Comparison of ENCODE assay signal across 10 cellular contexts in genomic region chr2:26184086-26184485, GRCh38. TPM values are rescaled to one million over a fixed set of nuclear protein-coding genes. Genes with fewer than 3 reads are reported as not detected.
A peak's percentile ranks its signal among the peaks of the same experiment; 100 is the strongest.
DNase-seq lines count a peak whose midpoint lies in the region; FAIRE-seq and TF ChIP-seq lines count a peak whose summit lies in the region.
"Had no signal": no experiment of that assay in that cellular context is flagged by ENCODE, and none has a peak within 500 bp of the region (broad histone marks: within the 10 kb centered on the region; RNA-seq: fewer than 3 reads in every experiment).

No MANE protein-coding gene starts in this region.

- peak overlapping the region; percentile 25 for H3K4me3 ChIP-seq in astrocyte of the spinal cord (ENCODE audit: low read depth, low read length)
- H3K4me3 ChIP-seq in liver (ENCODE audit: low read depth in 1 of 3, low read length in 3 of 3) = peak overlapping the region in 2 of 3 donors; percentile 24 to 52
- H3K4me3 ChIP-seq in stomach smooth muscle (ENCODE audit: low read length in 2 of 2) = peak overlapping the region; percentile 67 to 76

- H3K4me1 ChIP-seq in liver (ENCODE audit: control insufficient read depth in 4 of 4, insufficient read depth in 4 of 4, low read length in 3 of 4) = peaks cover 0 to 19% (median 11%) of the 10 kb centered on the region in 4 donors
- H3K4me1 ChIP-seq in stomach smooth muscle (ENCODE audit: control insufficient read depth, insufficient read depth, low read length) = peaks cover 24% of the 10 kb centered on the region

- peak overlapping the region; percentile 63 for H3K4me3 Mint-ChIP-seq in activated CD4-positive, alpha-beta T cell treated with anti-CD3 and anti-CD28 coated beads, Interleukin-2, amount 10 ng/mL, durations not matched to agents 7 days and 5 days

- no peaks in the 10 kb centered on the region for H3K36me3 ChIP-seq in liver (ENCODE audit: control insufficient read depth in 4 of 4, insufficient read depth in 3 of 4, low read depth in 1 of 4, low read length in 3 of 4)
- peaks cover 0 to 10% of the 10 kb centered on the region in 2 donors for H3K36me3 ChIP-seq in stomach smooth muscle (ENCODE audit: control insufficient read depth in 2 of 2, insufficient read depth in 2 of 2, low read length in 2 of 2)

- in situ Hi-C loops in astrocyte of the spinal cord (cut with HindIII; ENCODE audit: low sequenced_read_pairs) = no loop called here

- DNase-seq in activated CD4-positive, alpha-beta T cell treated with anti-CD3 and anti-CD28 coated beads, Interleukin-2, amount 10 ng/mL, durations not matched to agents 7 days and 5 days = no peak
- DNase-seq in activated CD4-positive, alpha-beta T cell treated with anti-CD3 and anti-CD28 coated beads for 4 hours = no peak
- DNase-seq in astrocyte of the spinal cord (ENCODE audit: low read depth, low spot score) = no peak
- DNase-seq in NCI-H345 treated with DMSO at 0.1 percent for 48 hours (lab: John Stamatoyannopoulos, UW; ENCODE audit: unreplicated experiment) = no peak
- DNase-seq in frontal cortex (ENCODE audit: low spot score in 2 of 2) = no peak
- no peak for DNase-seq in HuH-7.5 (ENCODE audit: low spot score)
- DNase-seq: NCI-H1048, SHP77 treated with DMSO at 0.1 percent for 48 hours had no signal

- CTCF ChIA-PET in activated CD4-positive, alpha-beta T cell treated with anti-CD3 and anti-CD28 coated beads, Interleukin-2, amount 10 ng/mL, durations not matched to agents 7 days and 5 days (lab: Charles Lee) = interaction anchor here (0.6 to 3.5 kb wide), 20 partner anchors 8 to 348 kb away, joined by 3 to 24 read pairs (median 4); partner anchors contain the start of genes GAREM2 and SELENOI

- WGBS in liver = 53% methylated on average over 35 of the region's 35 CpGs

- no peaks in the 10 kb centered on the region for H3K9me3 Mint-ChIP-seq in activated CD4-positive, alpha-beta T cell treated with anti-CD3 and anti-CD28 coated beads, Interleukin-2, amount 10 ng/mL, durations not matched to agents 7 days and 5 days

- H3K9me3 ChIP-seq in liver (ENCODE audit: control insufficient read depth in 4 of 4, low read length in 3 of 4) (no peaks in the 10 kb centered on the region), stomach smooth muscle (ENCODE audit: control insufficient read depth in 2 of 2, low read length in 2 of 2) (no peaks in the 10 kb centered on the region)

- H3K27me3 ChIP-seq in liver (ENCODE audit: control insufficient read depth in 4 of 4, insufficient read depth in 4 of 4, low read length in 3 of 4) (no peaks in the 10 kb centered on the region), stomach smooth muscle (ENCODE audit: control insufficient read depth in 1 of 2, insufficient read depth in 2 of 2, low read length in 2 of 2) (peaks cover 2 to 5% of the 10 kb centered on the region in 2 donors)

- FAIRE-seq in frontal cortex (lab: Jason Lieb, UNC) = no peak

- H3K4me1 Mint-ChIP-seq in activated CD4-positive, alpha-beta T cell treated with anti-CD3 and anti-CD28 coated beads, Interleukin-2, amount 10 ng/mL, durations not matched to agents 7 days and 5 days = peaks cover 18% of the 10 kb centered on the region

- no peaks in the 10 kb centered on the region for H3K36me3 Mint-ChIP-seq in activated CD4-positive, alpha-beta T cell treated with anti-CD3 and anti-CD28 coated beads, Interleukin-2, amount 10 ng/mL, durations not matched to agents 7 days and 5 days (ENCODE audit: low read depth)

- H3K27ac ChIP-seq in liver (ENCODE audit: low read depth in 1 of 2, low read length in 2 of 2) = no peak overlapping the region
- H3K27ac ChIP-seq in stomach smooth muscle (ENCODE audit: low read length) = no peak overlapping the region

- no peak overlapping the region for H3K9ac ChIP-seq in liver (ENCODE audit: low read depth in 1 of 2, low read length in 2 of 2)
- peak overlapping the region in 1 of 2 donors; percentile 55 for H3K9ac ChIP-seq in stomach smooth muscle (ENCODE audit: low read length in 2 of 2)

- H3K27me3 Mint-ChIP-seq in activated CD4-positive, alpha-beta T cell treated with anti-CD3 and anti-CD28 coated beads, Interleukin-2, amount 10 ng/mL, durations not matched to agents 7 days and 5 days = peaks cover 18% of the 10 kb centered on the region

- no peak for TF ChIP-seq RAD21 in liver (IDR thresholded peaks at IDR 0.05)

- POLR2A ChIA-PET in activated CD4-positive, alpha-beta T cell treated with anti-CD3 and anti-CD28 coated beads, Interleukin-2, amount 10 ng/mL, durations not matched to agents 7 days and 5 days (lab: Charles Lee) = interaction anchor here (1.0 kb wide), 2 partner anchors 62 to 163 kb away, joined by 3 read pairs; partner anchors contain the start of gene ADGRF3

- H3K27ac Mint-ChIP-seq in activated CD4-positive, alpha-beta T cell treated with anti-CD3 and anti-CD28 coated beads, Interleukin-2, amount 10 ng/mL, durations not matched to agents 7 days and 5 days = peak overlapping the region; percentile 84

- TF ChIP-seq CTCF in astrocyte of the spinal cord (IDR thresholded peaks at IDR 0.05; ENCODE audit: low read depth, low read length) = no peak
- TF ChIP-seq CTCF in liver (IDR thresholded peaks at IDR 0.05; ENCODE audit: low read depth, low read length, missing input control) = no peak

TF ChIP-seq in liver, 16 proteins besides CTCF, POLR2A, EP300 and RAD21:
- TF ChIP-seq ZBTB33 (IDR thresholded peaks at IDR 0.05) (no peak), SP1 (IDR thresholded peaks at IDR 0.05) (no peak), HNF4A (conservative IDR thresholded peaks at IDR 0.05) (no peak), FOXA2 (IDR thresholded peaks at IDR 0.05) (no peak), MAX (IDR thresholded peaks at IDR 0.05) (no peak), JUND (IDR thresholded peaks at IDR 0.05) (no peak), NR2F2 (IDR thresholded peaks at IDR 0.05) (no peak), HNF4G (IDR thresholded peaks at IDR 0.05) (no peak), RXRA (IDR thresholded peaks at IDR 0.05) (no peak), FOXA1 (IDR thresholded peaks at IDR 0.05) (no peak), YY1 (IDR thresholded peaks at IDR 0.05) (no peak), TAF1 (conservative IDR thresholded peaks at IDR 0.05) (no peak)

RNA-seq across cellular contexts. Expression of gene GAREM2, which starts 11.2 kb away (rescaled TPM):
- total RNA-seq in activated CD4-positive, alpha-beta T cell treated with anti-CD3 and anti-CD28 coated beads, Interleukin-2, amount 10 ng/mL, durations not matched to agents 7 days and 5 days = 1 to 10 TPM; 2.9 to 3.5 TPM
- under 1 TPM; 0.08 to 0.19 TPM for total RNA-seq in liver
- polyA plus RNA-seq in liver = under 1 TPM; 0.13 to 0.28 TPM
- 6.1 TPM for total RNA-seq in frontal cortex
